ENCODE assay signal across 8 cellular contexts in the genomic region with DNA sequence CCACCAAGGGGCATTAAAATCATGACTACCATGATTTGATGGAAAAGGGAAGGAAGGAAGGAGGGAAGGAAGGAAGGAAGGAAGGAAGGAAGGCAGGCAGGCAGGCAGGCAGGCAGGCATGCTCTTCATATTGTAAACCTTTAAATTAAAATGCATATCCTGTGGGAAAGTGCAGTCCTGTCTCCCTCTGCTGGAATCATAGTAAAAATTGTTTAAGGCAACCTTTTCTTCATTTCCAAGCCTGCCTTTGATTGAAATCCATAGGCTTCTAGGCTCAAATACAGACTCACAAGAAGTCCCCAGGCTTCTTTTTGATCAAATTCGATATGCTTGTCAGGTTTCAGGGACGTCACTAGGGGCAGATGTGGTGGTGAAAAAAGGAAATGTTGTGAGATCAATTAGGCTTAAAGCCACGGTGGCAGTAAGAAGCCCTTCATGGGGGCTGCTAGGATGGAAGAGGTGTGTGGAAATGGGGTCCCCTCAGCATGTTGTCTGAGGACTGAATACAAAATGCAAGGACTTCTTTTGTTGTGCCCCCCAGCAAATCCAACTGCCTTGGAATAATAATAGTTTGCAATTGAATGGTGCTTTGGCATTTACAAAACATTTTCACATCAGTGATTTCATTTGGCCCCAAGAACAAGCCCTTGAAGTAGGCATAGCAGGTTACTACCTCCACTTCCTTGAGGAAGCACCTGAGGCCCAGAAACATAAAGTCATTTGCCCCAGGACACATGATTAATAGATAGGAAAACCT. TPM values are rescaled to one million over a fixed set of nuclear protein-coding genes. Genes with fewer than 3 reads are reported as not detected.
A peak's percentile ranks its signal among the peaks of the same experiment; 100 is the strongest.
DNase-seq lines count a peak whose midpoint lies in the region; ATAC-seq and TF ChIP-seq lines count a peak whose summit lies in the region.

No MANE protein-coding gene starts in this region.

- CTCF ChIA-PET in AG04450 (lab: Charles Lee), result interaction anchor here (0.6 to 7.0 kb wide), 12 partner anchors 49 to 267 kb away, joined by 3 to 130 read pairs (median 4); partner anchors contain the start of gene PNRC1
- CTCF ChIA-PET in activated CD8-positive, alpha-beta T cell treated with anti-CD3 and anti-CD28 coated beads for 36 hours (lab: Charles Lee), result interaction anchor here (0.8 to 4.5 kb wide), 12 partner anchors 14 to 279 kb away, joined by 3 to 52 read pairs (median 4); partner anchors contain the start of gene RNGTT

- H3K27ac ChIP-seq in AG04450 (ENCODE audit: low read depth, low read length) (no peak overlapping the region), thoracic aorta (no peak overlapping the region)

- H3K27me3 ChIP-seq in AG04450 (ENCODE audit: control insufficient read depth, insufficient read depth, low read length) (peaks cover 9% of the 10 kb centered on the region), thoracic aorta (replicated peaks; ENCODE audit: insufficient read depth) (no peaks in the 10 kb centered on the region)

- peak; percentile 28 for ATAC-seq in activated CD8-positive, alpha-beta T cell treated with anti-CD3 and anti-CD28 coated beads for 36 hours
- ATAC-seq in thoracic aorta (ENCODE audit: insufficient number of reproducible peaks, low FRiP score, low read depth), result no peak
- no peak for ATAC-seq in activated naive CD8-positive, alpha-beta T cell treated with anti-CD3 and anti-CD28 coated beads, Interleukin-2, amount 50 U/mL, for 24 hours

- DNase-seq in AG04450 (ENCODE audit: low read depth, low spot score) (peak; percentile 34), NCI-H2081 treated with DMSO at 0.1 percent for 48 hours (lab: John Stamatoyannopoulos, UW) (peak; percentile 21), iPS-NIHi7 (ENCODE audit: extremely low spot score) (peak; percentile 59), thoracic aorta (ENCODE audit: low spot score) (no peak), DMS79 treated with DMSO at 0.1 percent for 48 hours (lab: John Stamatoyannopoulos, UW) (no peak)
- DNase-seq in activated CD8-positive, alpha-beta T cell treated with anti-CD3 and anti-CD28 coated beads for 36 hours, result no peak
- no peak for DNase-seq in activated naive CD8-positive, alpha-beta T cell treated with anti-CD3 and anti-CD28 coated beads, Interleukin-2, amount 50 U/mL, for 24 hours

- TF ChIP-seq CTCF in AG04450 (IDR thresholded peaks at IDR 0.05; ENCODE audit: low read depth, low read length) (peak; percentile 70), GM12873 (IDR thresholded peaks at IDR 0.05; ENCODE audit: insufficient read depth, low read depth, low read length, missing control alignments) (peak; percentile 41), thoracic aorta (IDR thresholded peaks at IDR 0.05) (peak; percentile 47)
- TF ChIP-seq CTCF in activated CD8-positive, alpha-beta T cell treated with anti-CD3 and anti-CD28 coated beads for 36 hours (IDR thresholded peaks at IDR 0.05), result peak; percentile 36

- H3K4me1 Mint-ChIP-seq in activated CD8-positive, alpha-beta T cell treated with anti-CD3 and anti-CD28 coated beads for 36 hours (ENCODE audit: low read depth), result peaks cover 18% of the 10 kb centered on the region
- H3K4me1 Mint-ChIP-seq in activated naive CD8-positive, alpha-beta T cell treated with anti-CD3 and anti-CD28 coated beads, Interleukin-2, amount 50 U/mL, for 24 hours, result peaks cover 13% of the 10 kb centered on the region

- H3K36me3 ChIP-seq in thoracic aorta, result no peaks in the 10 kb centered on the region

- POLR2A ChIA-PET in AG04450 (lab: Yijun Ruan, JAX), result no interaction called here
- POLR2A ChIA-PET in activated CD8-positive, alpha-beta T cell treated with anti-CD3 and anti-CD28 coated beads for 36 hours (lab: Charles Lee), result no interaction called here

- intact Hi-C loops in activated CD8-positive, alpha-beta T cell treated with anti-CD3 and anti-CD28 coated beads for 36 hours (cut with micrococcal nuclease), result loop anchor here (2.0 kb wide), 1 partner anchor 260 kb away; no protein-coding TSS in a partner anchor

- H3K36me3 Mint-ChIP-seq in activated CD8-positive, alpha-beta T cell treated with anti-CD3 and anti-CD28 coated beads for 36 hours (ENCODE audit: low read depth), result no peaks in the 10 kb centered on the region
- H3K36me3 Mint-ChIP-seq in activated naive CD8-positive, alpha-beta T cell treated with anti-CD3 and anti-CD28 coated beads, Interleukin-2, amount 50 U/mL, for 24 hours (ENCODE audit: low read depth), result no peaks in the 10 kb centered on the region

- no peaks in the 10 kb centered on the region for H3K9me3 Mint-ChIP-seq in activated CD8-positive, alpha-beta T cell treated with anti-CD3 and anti-CD28 coated beads for 36 hours
- H3K9me3 Mint-ChIP-seq in activated naive CD8-positive, alpha-beta T cell treated with anti-CD3 and anti-CD28 coated beads, Interleukin-2, amount 50 U/mL, for 24 hours, result no peaks in the 10 kb centered on the region

- H3K9me3 ChIP-seq in AG04450 (ENCODE audit: control insufficient read depth, insufficient read depth, low read length), result no peaks in the 10 kb centered on the region
- no peaks in the 10 kb centered on the region for H3K9me3 ChIP-seq in thoracic aorta

- no peak overlapping the region for H3K27ac Mint-ChIP-seq in activated CD8-positive, alpha-beta T cell treated with anti-CD3 and anti-CD28 coated beads for 36 hours
- no peak overlapping the region for H3K27ac Mint-ChIP-seq in activated naive CD8-positive, alpha-beta T cell treated with anti-CD3 and anti-CD28 coated beads, Interleukin-2, amount 50 U/mL, for 24 hours

- H3K4me3 ChIP-seq in AG04450 (ENCODE audit: low read depth, low read length), result no peak overlapping the region
- no peak overlapping the region for H3K4me3 ChIP-seq in thoracic aorta

- H3K27me3 Mint-ChIP-seq in activated CD8-positive, alpha-beta T cell treated with anti-CD3 and anti-CD28 coated beads for 36 hours, result no peaks in the 10 kb centered on the region
- peaks cover 2% of the 10 kb centered on the region for H3K27me3 Mint-ChIP-seq in activated naive CD8-positive, alpha-beta T cell treated with anti-CD3 and anti-CD28 coated beads, Interleukin-2, amount 50 U/mL, for 24 hours

- no peaks in the 10 kb centered on the region for H3K4me1 ChIP-seq in thoracic aorta (ENCODE audit: control insufficient read depth in 1 of 2, low read depth in 2 of 2)

- H3K4me3 Mint-ChIP-seq in activated CD8-positive, alpha-beta T cell treated with anti-CD3 and anti-CD28 coated beads for 36 hours, result no peak overlapping the region
- no peak overlapping the region for H3K4me3 Mint-ChIP-seq in activated naive CD8-positive, alpha-beta T cell treated with anti-CD3 and anti-CD28 coated beads, Interleukin-2, amount 50 U/mL, for 24 hours

RNA-seq across cellular contexts. Expression of gene GABRR1, which starts 25.6 kb away (rescaled TPM):
- polyA plus RNA-seq in AG04450 (2011; rRNA removed), result not detected in 2 replicates
- not detected in 2 replicates for polyA minus RNA-seq in AG04450 (2011; rRNA and poly(A)+ RNA removed)
- not detected for total RNA-seq in activated CD8-positive, alpha-beta T cell treated with anti-CD3 and anti-CD28 coated beads for 36 hours
- total RNA-seq in thoracic aorta, result 1 to 10 TPM in 1 of 2 donors, not detected in 1; 5.4 TPM

Comparison
In these comparisons a context has a peak if more than half of its experiments do, and no peak if none do; other contexts are left out.
1. DNase-seq: peak in AG04450 (single experiment), NCI-H2081 treated with DMSO at 0.1 percent for 48 hours (single experiment) and iPS-NIHi7 (single experiment); none in activated CD8-positive, alpha-beta T cell treated with anti-CD3 and anti-CD28 coated beads for 36 hours (single experiment), thoracic aorta (single experiment), activated naive CD8-positive, alpha-beta T cell treated with anti-CD3 and anti-CD28 coated beads, Interleukin-2, amount 50 U/mL, for 24 hours (single experiment) and DMS79 treated with DMSO at 0.1 percent for 48 hours (single experiment).
2. Peak in every context shown above with its lines, with median percentiles within 50 percentile points of each other: CTCF ChIP-seq.